1 cellular context compared by ENCODE assay signal in genomic region chr6:32375739-32376529, GRCh38.
TF ChIP-seq lines count a peak whose summit lies in the region.

No MANE protein-coding gene starts in this region.

TF ChIP-seq in GM12878, 131 proteins besides CTCF, POLR2A, EP300 and RAD21:
- TF ChIP-seq FOXM1 (IDR thresholded peaks at IDR 0.05; ENCODE audit: low read depth, low read length) (no peak), NFIC (IDR thresholded peaks at IDR 0.05; ENCODE audit: low read depth, low read length) (no peak), DPF2 (IDR thresholded peaks at IDR 0.05) (no peak), MYC (IDR thresholded peaks at IDR 0.05; ENCODE audit: insufficient read depth, insufficient read length, insufficient replicate concordance, low read length, severe bottlenecking) (no peak), ZNF384 (IDR thresholded peaks at IDR 0.05; ENCODE audit: borderline replicate concordance, low read depth, low read length) (no peak), CBX5 (IDR thresholded peaks at IDR 0.05; ENCODE audit: low read depth) (no peak), NFYA (IDR thresholded peaks at IDR 0.05; ENCODE audit: borderline replicate concordance, low read depth, low read length) (no peak), BRCA1 (IDR thresholded peaks at IDR 0.05; ENCODE audit: low read depth, low read length) (no peak), FOS (IDR thresholded peaks at IDR 0.05; ENCODE audit: borderline replicate concordance, extremely low read depth, insufficient read length) (no peak), BHLHE40 (IDR thresholded peaks at IDR 0.05; ENCODE audit: borderline replicate concordance in 1 of 2, low read depth in 2 of 2, low read length in 1 of 2) (no peak)
